ENCODE assay signal across 8 cellular contexts in the genomic region with DNA sequence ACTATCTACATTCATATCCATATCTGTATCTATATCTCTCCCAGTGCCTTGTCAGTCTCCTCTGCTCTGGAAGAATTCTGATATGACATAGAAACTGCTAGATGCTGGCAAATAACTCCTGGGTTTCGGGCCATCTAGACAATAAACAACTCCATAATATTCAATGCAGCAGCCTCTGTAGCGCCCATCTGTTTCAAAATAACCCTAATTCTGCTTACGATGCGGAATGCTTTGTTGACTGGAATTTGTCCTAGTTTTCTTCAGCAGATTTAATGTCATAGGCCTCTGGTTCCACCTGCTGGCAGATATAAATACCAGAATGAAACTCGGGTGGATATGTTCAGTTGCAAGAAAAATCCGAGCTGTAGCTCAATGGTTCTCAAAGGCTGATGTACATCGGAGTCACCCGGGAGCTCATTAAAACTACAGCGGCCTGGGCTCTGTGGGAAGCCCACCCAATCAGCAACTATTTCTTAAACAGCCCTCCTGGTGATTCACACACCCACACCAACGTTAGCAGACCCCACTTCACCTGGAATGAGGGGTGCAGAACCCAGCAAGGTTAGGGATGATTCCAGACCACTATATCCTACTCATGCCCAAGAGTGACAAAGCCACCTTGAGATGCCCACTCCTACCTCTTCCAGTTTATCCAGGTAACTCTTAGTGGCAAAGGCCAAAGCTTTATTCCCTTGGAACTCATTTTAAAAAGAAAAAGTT.
DNase-seq lines count a peak whose midpoint lies in the region; ATAC-seq, FAIRE-seq and TF ChIP-seq lines count a peak whose summit lies in the region.

No MANE protein-coding gene starts in this region.

- no peak for TF ChIP-seq POLR2A in GM12892 (IDR thresholded peaks at IDR 0.05; ENCODE audit: low read depth, low read length)

- no peak overlapping the region for H3K9ac ChIP-seq in parathyroid adenoma

- peak overlapping the region; percentile 77 for H3K27ac ChIP-seq in parathyroid adenoma

- H3K27me3 ChIP-seq in parathyroid adenoma (ENCODE audit: control insufficient read depth, insufficient read depth, low read length): no peaks in the 10 kb centered on the region

- peak overlapping the region; percentile 53 for H2AFZ ChIP-seq in parathyroid adenoma

- peak; percentile 28 for TF ChIP-seq CTCF in activated B cell treated with CpG ODN at 0.5 μM for 24 hours (IDR thresholded peaks at IDR 0.05)
- TF ChIP-seq CTCF in parathyroid adenoma (IDR thresholded peaks at IDR 0.05): peak; percentile 89

- peaks cover 24% of the 10 kb centered on the region for H3K4me1 Mint-ChIP-seq in activated B cell treated with CpG ODN at 0.5 μM for 24 hours

- H3K36me3 ChIP-seq in parathyroid adenoma (ENCODE audit: control insufficient read depth, insufficient read depth, low read length): no peaks in the 10 kb centered on the region

- peak overlapping the region; percentile 26 for H3K4me3 ChIP-seq in parathyroid adenoma (ENCODE audit: low read depth, low read length)

- ATAC-seq in HG02798 (IDR thresholded peaks at IDR 0.05; ENCODE audit: poor library complexity, unreplicated experiment): peak; percentile 12
- ATAC-seq in activated B cell treated with CpG ODN at 0.5 μM for 24 hours (ENCODE audit: low read depth): peak; percentile 41

- no peaks in the 10 kb centered on the region for H3K27me3 Mint-ChIP-seq in activated B cell treated with CpG ODN at 0.5 μM for 24 hours

- intact Hi-C loops in activated B cell treated with CpG ODN at 0.5 μM for 24 hours (cut with micrococcal nuclease): loop anchor here (1.0 to 10.0 kb wide), 9 partner anchors 172 to 1861 kb away; no protein-coding TSS in a partner anchor

- no peaks in the 10 kb centered on the region for H3K9me3 Mint-ChIP-seq in activated B cell treated with CpG ODN at 0.5 μM for 24 hours

- peak overlapping the region; percentile 62 for H3K27ac Mint-ChIP-seq in activated B cell treated with CpG ODN at 0.5 μM for 24 hours

- H3K36me3 Mint-ChIP-seq in activated B cell treated with CpG ODN at 0.5 μM for 24 hours (ENCODE audit: low read depth): peaks cover 20% of the 10 kb centered on the region

- peak; percentile 78 for FAIRE-seq in GM12892 (lab: Jason Lieb, UNC)
- no peak for FAIRE-seq in GM19239 (lab: Jason Lieb, UNC)

- H3K4me1 ChIP-seq in parathyroid adenoma: peaks cover 16% of the 10 kb centered on the region

- CTCF ChIA-PET in activated B cell treated with CpG ODN at 0.5 μM for 24 hours (lab: Charles Lee): interaction anchor here (0.6 to 5.8 kb wide), 24 partner anchors 15 to 1320 kb away, joined by 3 to 39 read pairs (median 4); partner anchors contain the start of genes IRS1 and RHBDD1

- no peaks in the 10 kb centered on the region for H3K9me3 ChIP-seq in parathyroid adenoma (ENCODE audit: control insufficient read depth, low read length)

- no peak overlapping the region for H3K4me3 Mint-ChIP-seq in activated B cell treated with CpG ODN at 0.5 μM for 24 hours

- peak overlapping the region; percentile 41 for H3K4me2 ChIP-seq in parathyroid adenoma (ENCODE audit: low read length)

- POLR2A ChIA-PET in activated B cell treated with CpG ODN at 0.5 μM for 24 hours (lab: Charles Lee): interaction anchor here (0.9 to 3.0 kb wide), 7 partner anchors 70 to 187 kb away, joined by 3 to 22 read pairs (median 4); partner anchors contain the start of gene RHBDD1

- H3K79me2 ChIP-seq in parathyroid adenoma: no peaks in the 10 kb centered on the region

- DNase-seq in AG08395 (ENCODE audit: low spot score): peak; percentile 82
- no peak for DNase-seq in GM12892 (ENCODE audit: insufficient read length)
- DNase-seq in NCI-H2081 treated with DMSO at 0.1 percent for 48 hours (lab: John Stamatoyannopoulos, UW): peak; percentile 30
- DNase-seq in activated B cell treated with CpG ODN at 0.5 μM for 24 hours: no peak
- peak; percentile 83 for DNase-seq in globus pallidus (ENCODE audit: low spot score)
- DNase-seq in GM19239 (ENCODE audit: insufficient read length, low spot score): no peak

Comparison
In these comparisons a context has a peak if more than half of its experiments do, and no peak if none do; other contexts are left out.
1. DNase-seq: peak in AG08395 (single experiment), NCI-H2081 treated with DMSO at 0.1 percent for 48 hours (single experiment) and globus pallidus (single experiment); none in GM12892 (single experiment), activated B cell treated with CpG ODN at 0.5 μM for 24 hours (single experiment) and GM19239 (single experiment).